ENCODE assay signal across 1 cellular context in genomic region chr6:3383525-3383924, GRCh38.
A peak's percentile ranks its signal among the peaks of the same experiment; 100 is the strongest.
TF ChIP-seq lines count a peak whose summit lies in the region.

No MANE protein-coding gene starts in this region.

TF ChIP-seq in HepG2, 621 proteins besides CTCF, POLR2A, EP300 and RAD21 (continued from another document and continues in another):
- TF ChIP-seq FOXP4 (CRISPR knock-in tag; IDR thresholded peaks at IDR 0.05) (peak; percentile 18; the same call in 1 of the 2 replicates), KLF15 (CRISPR knock-in tag; IDR thresholded peaks at IDR 0.05; ENCODE audit: borderline replicate concordance) (no peak), CREM (IDR thresholded peaks at IDR 0.05) (peak; percentile 43; the same call in 1 of the 2 replicates), CREM (CRISPR knock-in tag; IDR thresholded peaks at IDR 0.05) (no peak), IRX3 (CRISPR knock-in tag; IDR thresholded peaks at IDR 0.05; ENCODE audit: borderline replicate concordance, low read depth) (no peak), SPEN (CRISPR knock-in tag; IDR thresholded peaks at IDR 0.05; ENCODE audit: low read depth) (peak; percentile 26; the same call in 1 of the 2 replicates), ZBTB7B (CRISPR knock-in tag; IDR thresholded peaks at IDR 0.05) (peak; percentile 51; the same call in 1 of the 2 replicates), ZNF343 (CRISPR knock-in tag; IDR thresholded peaks at IDR 0.05) (no peak), ZNF629 (CRISPR knock-in tag; conservative IDR thresholded peaks at IDR 0.05) (no peak), KLF16 (CRISPR knock-in tag; IDR thresholded peaks at IDR 0.05) (no peak; a peak in 1 of 4 replicates), MBD4 (IDR thresholded peaks at IDR 0.05; ENCODE audit: borderline replicate concordance, low read length) (no peak), ARNT2 (CRISPR knock-in tag; IDR thresholded peaks at IDR 0.05; ENCODE audit: low read depth) (no peak), ZHX2 (IDR thresholded peaks at IDR 0.05; ENCODE audit: low read depth) (no peak), ZHX2 (CRISPR knock-in tag; IDR thresholded peaks at IDR 0.05; ENCODE audit: borderline replicate concordance) (no peak), TCF12 (IDR thresholded peaks at IDR 0.05) (no peak), TCF12 (CRISPR knock-in tag; IDR thresholded peaks at IDR 0.05) (no peak), MIXL1 (CRISPR knock-in tag; IDR thresholded peaks at IDR 0.05) (no peak), MAZ (IDR thresholded peaks at IDR 0.05; ENCODE audit: borderline replicate concordance, low read depth, low read length) (no peak), MAZ (CRISPR knock-in tag; IDR thresholded peaks at IDR 0.05; ENCODE audit: low read depth) (no peak), FOXA1 (IDR thresholded peaks at IDR 0.05) (no peak), FOXA1 (CRISPR knock-in tag; IDR thresholded peaks at IDR 0.05) (peak; percentile 20; the same call in 1 of the 2 replicates), HOMEZ (CRISPR knock-in tag; IDR thresholded peaks at IDR 0.05; ENCODE audit: low read depth) (no peak), SALL1 (CRISPR knock-in tag; IDR thresholded peaks at IDR 0.05) (peak; percentile 69), DR1 (CRISPR knock-in tag; IDR thresholded peaks at IDR 0.05) (no peak), SUZ12 (IDR thresholded peaks at IDR 0.05; ENCODE audit: low read depth, low read length) (no peak), RCOR2 (CRISPR knock-in tag; IDR thresholded peaks at IDR 0.05) (no peak), MAFF (IDR thresholded peaks at IDR 0.05; ENCODE audit: low read depth, low read length) (0 out of 2 replicates have a peak, but pooled peaks have one; percentile 32), ZNF282 (IDR thresholded peaks at IDR 0.05; ENCODE audit: partially characterized antibody) (no peak), ETV5 (CRISPR knock-in tag; IDR thresholded peaks at IDR 0.05; ENCODE audit: borderline replicate concordance) (no peak), TBX2 (CRISPR knock-in tag; IDR thresholded peaks at IDR 0.05; ENCODE audit: borderline replicate concordance) (peak; percentile 45; the same call in 1 of the 2 replicates), AGO1 (IDR thresholded peaks at IDR 0.05; ENCODE audit: low read depth, low read length, poor library complexity, severe bottlenecking) (no peak), ZNF703 (CRISPR knock-in tag; IDR thresholded peaks at IDR 0.05; ENCODE audit: borderline replicate concordance) (no peak), FOXP1 (IDR thresholded peaks at IDR 0.05) (no peak), FOXP1 (CRISPR knock-in tag; IDR thresholded peaks at IDR 0.05) (no peak; the same call in 1 of the 2 replicates), GABPA (IDR thresholded peaks at IDR 0.05; ENCODE audit: low read depth, low read length) (no peak), GABPA (CRISPR knock-in tag; IDR thresholded peaks at IDR 0.05; ENCODE audit: low read depth) (no peak), ZNF234 (CRISPR knock-in tag; conservative IDR thresholded peaks at IDR 0.05) (no peak), MED13 (CRISPR knock-in tag; IDR thresholded peaks at IDR 0.05) (no peak), IKZF4 (CRISPR knock-in tag; IDR thresholded peaks at IDR 0.05; ENCODE audit: borderline replicate concordance, low read depth, not compliant biosample characterization) (no peak), BORCS8-MEF2B (CRISPR knock-in tag; IDR thresholded peaks at IDR 0.05) (no peak), RORA (CRISPR knock-in tag; IDR thresholded peaks at IDR 0.05) (no peak), PRMT3 (CRISPR knock-in tag; IDR thresholded peaks at IDR 0.05; ENCODE audit: borderline replicate concordance, low read depth) (no peak)
- TF ChIP-seq, protein P1, sequence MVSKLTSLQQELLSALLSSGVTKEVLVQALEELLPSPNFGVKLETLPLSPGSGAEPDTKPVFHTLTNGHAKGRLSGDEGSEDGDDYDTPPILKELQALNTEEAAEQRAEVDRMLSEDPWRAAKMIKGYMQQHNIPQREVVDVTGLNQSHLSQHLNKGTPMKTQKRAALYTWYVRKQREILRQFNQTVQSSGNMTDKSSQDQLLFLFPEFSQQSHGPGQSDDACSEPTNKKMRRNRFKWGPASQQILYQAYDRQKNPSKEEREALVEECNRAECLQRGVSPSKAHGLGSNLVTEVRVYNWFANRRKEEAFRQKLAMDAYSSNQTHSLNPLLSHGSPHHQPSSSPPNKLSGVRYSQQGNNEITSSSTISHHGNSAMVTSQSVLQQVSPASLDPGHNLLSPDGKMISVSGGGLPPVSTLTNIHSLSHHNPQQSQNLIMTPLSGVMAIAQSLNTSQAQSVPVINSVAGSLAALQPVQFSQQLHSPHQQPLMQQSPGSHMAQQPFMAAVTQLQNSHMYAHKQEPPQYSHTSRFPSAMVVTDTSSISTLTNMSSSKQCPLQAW (CRISPR knock-in tag; IDR thresholded peaks at IDR 0.05): no peak
- TF ChIP-seq, protein P2, sequence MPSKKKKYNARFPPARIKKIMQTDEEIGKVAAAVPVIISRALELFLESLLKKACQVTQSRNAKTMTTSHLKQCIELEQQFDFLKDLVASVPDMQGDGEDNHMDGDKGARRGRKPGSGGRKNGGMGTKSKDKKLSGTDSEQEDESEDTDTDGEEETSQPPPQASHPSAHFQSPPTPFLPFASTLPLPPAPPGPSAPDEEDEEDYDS (CRISPR knock-in tag; IDR thresholded peaks at IDR 0.05): no peak
- TF ChIP-seq, protein P3, sequence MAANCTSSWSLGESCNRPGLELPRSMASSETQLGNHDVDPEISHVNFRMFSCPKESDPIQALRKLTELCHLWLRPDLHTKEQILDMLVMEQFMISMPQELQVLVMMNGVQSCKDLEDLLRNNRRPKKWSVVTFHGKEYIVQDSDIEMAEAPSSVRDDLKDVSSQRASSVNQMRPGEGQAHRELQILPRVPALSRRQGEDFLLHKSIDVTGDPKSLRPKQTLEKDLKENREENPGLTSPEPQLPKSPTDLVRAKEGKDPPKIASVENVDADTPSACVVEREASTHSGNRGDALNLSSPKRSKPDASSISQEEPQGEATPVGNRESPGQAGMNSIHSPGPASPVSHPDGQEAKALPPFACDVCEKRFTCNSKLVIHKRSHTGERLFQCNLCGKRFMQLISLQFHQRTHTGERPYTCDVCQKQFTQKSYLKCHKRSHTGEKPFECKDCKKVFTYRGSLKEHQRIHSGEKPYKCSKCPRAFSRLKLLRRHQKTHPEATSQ (CRISPR knock-in tag; IDR thresholded peaks at IDR 0.05; ENCODE audit: borderline replicate concordance): no peak
- TF ChIP-seq, protein P4, sequence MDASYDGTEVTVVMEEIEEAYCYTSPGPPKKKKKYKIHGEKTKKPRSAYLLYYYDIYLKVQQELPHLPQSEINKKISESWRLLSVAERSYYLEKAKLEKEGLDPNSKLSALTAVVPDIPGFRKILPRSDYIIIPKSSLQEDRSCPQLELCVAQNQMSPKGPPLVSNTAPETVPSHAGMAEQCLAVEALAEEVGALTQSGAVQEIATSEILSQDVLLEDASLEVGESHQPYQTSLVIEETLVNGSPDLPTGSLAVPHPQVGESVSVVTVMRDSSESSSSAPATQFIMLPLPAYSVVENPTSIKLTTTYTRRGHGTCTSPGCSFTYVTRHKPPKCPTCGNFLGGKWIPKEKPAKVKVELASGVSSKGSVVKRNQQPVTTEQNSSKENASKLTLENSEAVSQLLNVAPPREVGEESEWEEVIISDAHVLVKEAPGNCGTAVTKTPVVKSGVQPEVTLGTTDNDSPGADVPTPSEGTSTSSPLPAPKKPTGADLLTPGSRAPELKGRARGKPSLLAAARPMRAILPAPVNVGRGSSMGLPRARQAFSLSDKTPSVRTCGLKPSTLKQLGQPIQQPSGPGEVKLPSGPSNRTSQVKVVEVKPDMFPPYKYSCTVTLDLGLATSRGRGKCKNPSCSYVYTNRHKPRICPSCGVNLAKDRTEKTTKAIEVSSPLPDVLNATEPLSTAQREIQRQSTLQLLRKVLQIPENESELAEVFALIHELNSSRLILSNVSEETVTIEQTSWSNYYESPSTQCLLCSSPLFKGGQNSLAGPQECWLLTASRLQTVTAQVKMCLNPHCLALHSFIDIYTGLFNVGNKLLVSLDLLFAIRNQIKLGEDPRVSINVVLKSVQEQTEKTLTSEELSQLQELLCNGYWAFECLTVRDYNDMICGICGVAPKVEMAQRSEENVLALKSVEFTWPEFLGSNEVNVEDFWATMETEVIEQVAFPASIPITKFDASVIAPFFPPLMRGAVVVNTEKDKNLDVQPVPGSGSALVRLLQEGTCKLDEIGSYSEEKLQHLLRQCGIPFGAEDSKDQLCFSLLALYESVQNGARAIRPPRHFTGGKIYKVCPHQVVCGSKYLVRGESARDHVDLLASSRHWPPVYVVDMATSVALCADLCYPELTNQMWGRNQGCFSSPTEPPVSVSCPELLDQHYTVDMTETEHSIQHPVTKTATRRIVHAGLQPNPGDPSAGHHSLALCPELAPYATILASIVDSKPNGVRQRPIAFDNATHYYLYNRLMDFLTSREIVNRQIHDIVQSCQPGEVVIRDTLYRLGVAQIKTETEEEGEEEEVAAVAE (CRISPR knock-in tag; IDR thresholded peaks at IDR 0.05; ENCODE audit: borderline replicate concordance): no peak
